ENCODE assay signal across 8 cellular contexts in the genomic region with DNA sequence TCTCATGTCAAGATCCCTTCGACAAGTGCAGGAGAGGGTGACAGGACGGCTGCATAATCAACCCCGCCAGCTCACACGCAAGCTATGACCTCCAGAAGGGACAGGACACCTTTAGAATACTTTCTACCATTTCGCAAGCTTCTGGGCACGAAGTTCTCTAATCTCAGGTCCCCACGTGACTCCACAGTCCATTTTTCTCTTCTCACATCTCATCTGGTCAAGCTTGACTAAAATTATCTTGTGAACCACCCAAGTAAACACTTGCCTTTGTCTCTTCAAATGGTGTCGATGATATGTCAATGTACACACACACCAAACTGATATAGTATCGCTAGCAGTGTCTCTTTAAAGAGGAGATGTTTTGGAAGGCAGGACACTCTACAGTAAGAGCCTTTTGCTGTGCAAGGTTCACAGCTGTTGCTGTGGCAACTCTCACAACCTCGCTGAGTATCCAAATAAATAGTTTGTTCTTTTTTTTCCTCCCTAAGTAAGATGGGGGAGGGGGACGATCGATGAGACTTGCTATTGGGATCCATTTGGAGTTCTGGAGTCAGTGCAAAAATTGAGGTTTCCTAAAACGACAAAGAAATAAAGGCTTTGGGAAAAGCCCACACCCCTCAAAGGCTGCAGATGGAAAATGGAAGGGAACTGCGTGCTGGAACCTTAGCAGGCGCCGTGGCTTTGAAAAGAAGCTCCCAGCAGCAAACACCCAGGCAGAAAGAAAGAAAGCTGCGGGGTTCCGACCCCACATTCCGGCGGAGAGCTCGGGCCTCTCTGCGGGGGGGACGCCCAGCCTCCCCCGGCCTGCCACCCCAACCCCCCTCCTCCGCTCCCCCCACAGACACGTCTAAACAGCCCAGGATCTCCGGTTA.
DNase-seq lines count a peak whose midpoint lies in the region; ATAC-seq and TF ChIP-seq lines count a peak whose summit lies in the region.

No MANE protein-coding gene starts in this region.

- H3K27me3 Mint-ChIP-seq in glutamatergic neuron (ENCODE audit: unreplicated experiment), result no peaks in the 10 kb centered on the region

- no peak overlapping the region for H3K4me3 Mint-ChIP-seq in glutamatergic neuron (ENCODE audit: unreplicated experiment)

- TF ChIP-seq CTCF in glutamatergic neuron (IDR thresholded peaks at IDR 0.05; ENCODE audit: partially characterized antibody, unreplicated experiment) (no peak), GM20000 (IDR thresholded peaks at IDR 0.05; ENCODE audit: extremely low read depth, missing control alignments) (no peak)

- H3K9me3 Mint-ChIP-seq in glutamatergic neuron (ENCODE audit: unreplicated experiment), result no peaks in the 10 kb centered on the region

- peaks cover 2% of the 10 kb centered on the region for H3K4me1 Mint-ChIP-seq in glutamatergic neuron (ENCODE audit: low read depth, unreplicated experiment)

- DNase-seq in Daoy (ENCODE audit: low read depth), result peak; percentile 13
- DNase-seq in RPMI7951 (ENCODE audit: low read depth), result peak; percentile 10
- DNase-seq in glutamatergic neuron, result no peak
- DNase-seq in posterior vena cava (ENCODE audit: low spot score), result peak; percentile 78
- DNase-seq in NCI-H1694 (lab: John Stamatoyannopoulos, UW), result no peak
- DNase-seq in GOT3 (lab: John Stamatoyannopoulos, UW), result no peak
- no peak for DNase-seq in GM20000 (ENCODE audit: low spot score)

- intact Hi-C loops in posterior vena cava (cut with DNase I), result no loop called here

- peak overlapping the region; percentile 69 for H3K27ac Mint-ChIP-seq in glutamatergic neuron (ENCODE audit: unreplicated experiment)

- H3K36me3 Mint-ChIP-seq in glutamatergic neuron (ENCODE audit: unreplicated experiment), result no peaks in the 10 kb centered on the region

- ATAC-seq in GM21423 (IDR thresholded peaks at IDR 0.05; ENCODE audit: unreplicated experiment), result no peak

Comparison
In these comparisons a context has a peak if more than half of its experiments do, and no peak if none do; other contexts are left out.
1. DNase-seq: peak in Daoy (single experiment), RPMI7951 (single experiment) and posterior vena cava (single experiment); none in glutamatergic neuron (single experiment), NCI-H1694 (single experiment), GOT3 (single experiment) and GM20000 (single experiment).